ENCODE assay signal across 19 cellular contexts in the genomic region with DNA sequence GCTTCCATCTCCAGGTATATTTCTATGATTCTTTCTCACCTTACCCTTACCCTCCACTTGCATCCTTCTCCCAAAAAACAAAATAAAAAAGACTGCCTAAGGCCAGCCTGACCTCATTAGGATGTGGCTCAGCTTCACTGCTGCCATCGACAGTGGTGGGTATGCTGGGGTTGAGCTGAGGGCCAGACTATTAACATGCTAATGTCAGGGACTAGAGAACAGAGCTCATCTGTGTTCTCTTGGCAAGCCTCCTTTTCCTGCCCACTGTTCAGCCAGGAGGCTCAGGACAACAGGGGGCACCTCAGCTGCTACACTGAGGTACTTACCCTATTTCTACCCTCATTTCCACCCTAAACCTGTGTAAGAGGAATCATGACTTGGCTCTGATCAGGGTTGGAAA. TPM values are rescaled to one million over a fixed set of nuclear protein-coding genes. Genes with fewer than 3 reads are reported as not detected.
A peak's percentile ranks its signal among the peaks of the same experiment; 100 is the strongest.
DNase-seq lines count a peak whose midpoint lies in the region; ATAC-seq, FAIRE-seq and TF ChIP-seq lines count a peak whose summit lies in the region.
"Had no signal": no experiment of that assay in that cellular context is flagged by ENCODE, and none has a peak within 500 bp of the region (broad histone marks: within the 10 kb centered on the region; RNA-seq: fewer than 3 reads in every experiment).

No MANE protein-coding gene starts in this region.

- H4K20me1 ChIP-seq in smooth muscle cell (ENCODE audit: low read depth), result peaks cover 50% of the 10 kb centered on the region

- peaks cover 53% of the 10 kb centered on the region for H3K79me2 ChIP-seq in smooth muscle cell (ENCODE audit: low read depth)

- H3K4me1 ChIP-seq in smooth muscle cell (ENCODE audit: low read depth), result no peaks in the 10 kb centered on the region

- peak overlapping the region; percentile 96 for H3K27ac Mint-ChIP-seq in CD4-positive, alpha-beta T cell
- H3K27ac Mint-ChIP-seq in activated naive CD8-positive, alpha-beta T cell treated with anti-CD3 and anti-CD28 coated beads, Interleukin-2, amount 10 ng/mL, durations not matched to agents 7 days and 5 days, result peak overlapping the region; percentile 75
- H3K27ac Mint-ChIP-seq in naive B cell, result peak overlapping the region in 5 of 6 donors; percentile 23 to 85 (median 50)
- H3K27ac Mint-ChIP-seq: nephron had no signal

- FAIRE-seq in GM12891 (lab: Jason Lieb, UNC), result peak; percentile 72
- FAIRE-seq: H54, HepG2 had no signal

- intact Hi-C loops in CD4-positive, alpha-beta T cell (cut with DNase I, micrococcal nuclease), result loop anchor here in 1 of 2 experiments (10.0 kb wide), 1 partner anchor 138 kb away; no protein-coding TSS in a partner anchor

- no peak overlapping the region for H3K27ac ChIP-seq in CD4-positive, alpha-beta T cell (ENCODE audit: low read depth, low read length)
- H3K27ac ChIP-seq in smooth muscle cell (ENCODE audit: low read depth), result no peak overlapping the region
- H3K27ac ChIP-seq: BLaER1 treated with 17β-estradiol and CSF1 and Interleukin-3, amounts not matched to agents 10 nM and 100 nM; right atrium auricular region; SJSA1; thoracic aorta had no signal

- H3K9ac ChIP-seq in smooth muscle cell (ENCODE audit: low read depth), result no peak overlapping the region
- H3K9ac ChIP-seq: BLaER1 treated with 17β-estradiol and CSF1 and Interleukin-3, amounts not matched to agents 10 nM and 100 nM had no signal

- no peak for DNase-seq in CD4-positive, alpha-beta T cell
- DNase-seq in GM12891 (ENCODE audit: insufficient read length, low spot score), result no peak
- DNase-seq in activated naive CD8-positive, alpha-beta T cell treated with anti-CD3 and anti-CD28 coated beads, Interleukin-2, amount 10 ng/mL, durations not matched to agents 7 days and 5 days, result no peak
- no peak for DNase-seq in naive B cell
- no peak for DNase-seq in smooth muscle cell (lab: John Stamatoyannopoulos, UW; ENCODE audit: unreplicated experiment)
- DNase-seq: activated CD8-positive, alpha-beta memory T cell treated with anti-CD3 and anti-CD28 coated beads for 24 hours; central memory CD4-positive, alpha-beta T cell; effector CD8-positive, alpha-beta T cell; MM.1S; NCI-H187 had no signal

- no peak for ATAC-seq in CD4-positive, alpha-beta T cell (ENCODE audit: poor library complexity)
- ATAC-seq in activated naive CD8-positive, alpha-beta T cell treated with anti-CD3 and anti-CD28 coated beads, Interleukin-2, amount 10 ng/mL, durations not matched to agents 7 days and 5 days (ENCODE audit: low read depth), result no peak
- ATAC-seq in naive B cell (ENCODE audit: low read depth in 2 of 2), result no peak
- ATAC-seq in HG03196 (IDR thresholded peaks at IDR 0.05; ENCODE audit: unreplicated experiment), result no peak
- ATAC-seq in GM18858 (IDR thresholded peaks at IDR 0.05; ENCODE audit: unreplicated experiment), result no peak
- ATAC-seq: HepG2 had no signal

- CTCF ChIA-PET in CD4-positive, alpha-beta T cell (lab: Charles Lee), result no interaction called here

- POLR2A ChIA-PET in CD4-positive, alpha-beta T cell (lab: Charles Lee), result interaction anchor here (2.0 kb wide), 1 partner anchor 28 kb away, joined by 5 read pairs; no protein-coding TSS in a partner anchor
- POLR2A ChIA-PET in activated naive CD8-positive, alpha-beta T cell treated with anti-CD3 and anti-CD28 coated beads, Interleukin-2, amount 10 ng/mL, durations not matched to agents 7 days and 5 days (lab: Charles Lee), result no interaction called here

- H3K4me3 Mint-ChIP-seq in CD4-positive, alpha-beta T cell, result no peak overlapping the region
- H3K4me3 Mint-ChIP-seq in activated naive CD8-positive, alpha-beta T cell treated with anti-CD3 and anti-CD28 coated beads, Interleukin-2, amount 10 ng/mL, durations not matched to agents 7 days and 5 days, result peak overlapping the region; percentile 35
- peak overlapping the region in 2 of 8 donors; percentile 14 to 73 for H3K4me3 Mint-ChIP-seq in naive B cell
- H3K4me3 Mint-ChIP-seq: nephron had no signal

- peaks cover 91% of the 10 kb centered on the region for H3K36me3 Mint-ChIP-seq in CD4-positive, alpha-beta T cell (ENCODE audit: low read depth)
- peaks cover 51% of the 10 kb centered on the region for H3K36me3 Mint-ChIP-seq in activated naive CD8-positive, alpha-beta T cell treated with anti-CD3 and anti-CD28 coated beads, Interleukin-2, amount 10 ng/mL, durations not matched to agents 7 days and 5 days
- peaks cover 24 to 48% of the 10 kb centered on the region in 2 donors for H3K36me3 Mint-ChIP-seq in naive B cell

- H3K4me2 ChIP-seq in smooth muscle cell, result no peak overlapping the region

- TF ChIP-seq POLR2A in GM12891 (IDR thresholded peaks at IDR 0.05; ENCODE audit: low read depth, low read length), result no peak

- H3K36me3 ChIP-seq in smooth muscle cell (ENCODE audit: low read depth), result no peaks in the 10 kb centered on the region

- H3K4me3 ChIP-seq in smooth muscle cell, result no peak overlapping the region
- H3K4me3 ChIP-seq: BLaER1 treated with 17β-estradiol and CSF1 and Interleukin-3, amounts not matched to agents 10 nM and 100 nM; right atrium auricular region; SJSA1; thoracic aorta had no signal

- no peaks in the 10 kb centered on the region for H3K27me3 ChIP-seq in CD4-positive, alpha-beta T cell (ENCODE audit: control insufficient read depth, insufficient read depth, low read length)
- H3K27me3 ChIP-seq in smooth muscle cell (ENCODE audit: low read depth), result no peaks in the 10 kb centered on the region
- H3K27me3 ChIP-seq: right atrium auricular region, SJSA1 had no signal

- H2AFZ ChIP-seq in smooth muscle cell (ENCODE audit: low read depth), result no peak overlapping the region

- H3K9me3 ChIP-seq in CD4-positive, alpha-beta T cell (ENCODE audit: control insufficient read depth, low read length), result no peaks in the 10 kb centered on the region
- H3K9me3 ChIP-seq in smooth muscle cell (replicated peaks; ENCODE audit: low read depth), result no peaks in the 10 kb centered on the region
- H3K9me3 ChIP-seq: right atrium auricular region, SJSA1, thoracic aorta had no signal

- no peaks in the 10 kb centered on the region for H3K27me3 Mint-ChIP-seq in CD4-positive, alpha-beta T cell
- H3K27me3 Mint-ChIP-seq in activated naive CD8-positive, alpha-beta T cell treated with anti-CD3 and anti-CD28 coated beads, Interleukin-2, amount 10 ng/mL, durations not matched to agents 7 days and 5 days, result no peaks in the 10 kb centered on the region
- H3K27me3 Mint-ChIP-seq in naive B cell, result peaks cover 0 to 7% (median 0%) of the 10 kb centered on the region in 3 donors

- no peak for TF ChIP-seq CTCF in CD4-positive, alpha-beta T cell (IDR thresholded peaks at IDR 0.05)
- TF ChIP-seq CTCF in smooth muscle cell (IDR thresholded peaks at IDR 0.05; ENCODE audit: borderline replicate concordance, insufficient read depth, poor library complexity, severe bottlenecking), result no peak

- peaks cover 82% of the 10 kb centered on the region for H3K4me1 Mint-ChIP-seq in CD4-positive, alpha-beta T cell (ENCODE audit: low read depth)
- peaks cover 53% of the 10 kb centered on the region for H3K4me1 Mint-ChIP-seq in activated naive CD8-positive, alpha-beta T cell treated with anti-CD3 and anti-CD28 coated beads, Interleukin-2, amount 10 ng/mL, durations not matched to agents 7 days and 5 days
- peaks cover 52 to 69% (median 54%) of the 10 kb centered on the region in 3 donors for H3K4me1 Mint-ChIP-seq in naive B cell
- H3K4me1 Mint-ChIP-seq: nephron had no signal

- H3K9me3 Mint-ChIP-seq in CD4-positive, alpha-beta T cell, result no peaks in the 10 kb centered on the region
- H3K9me3 Mint-ChIP-seq in activated naive CD8-positive, alpha-beta T cell treated with anti-CD3 and anti-CD28 coated beads, Interleukin-2, amount 10 ng/mL, durations not matched to agents 7 days and 5 days, result no peaks in the 10 kb centered on the region
- peaks cover 0 to 11% (median 6%) of the 10 kb centered on the region in 7 donors for H3K9me3 Mint-ChIP-seq in naive B cell

- H3F3A ChIP-seq in smooth muscle cell (ENCODE audit: low read depth), result peaks cover 4% of the 10 kb centered on the region

- WGBS in smooth muscle cell (ENCODE audit: low lambda C conversion rate), result 57% methylated on average over 1 of the region's 1 CpG

TF ChIP-seq in GM12891, 5 proteins besides CTCF, POLR2A, EP300 and RAD21:
- TF ChIP-seq SPI1 (IDR thresholded peaks at IDR 0.05; ENCODE audit: low read depth, low read length) (no peak), TAF1 (IDR thresholded peaks at IDR 0.05; ENCODE audit: low read depth, low read length) (no peak), POLR2AphosphoS5 (IDR thresholded peaks at IDR 0.05; ENCODE audit: low read depth, low read length) (no peak), POU2F2 (IDR thresholded peaks at IDR 0.05; ENCODE audit: low read depth, low read length) (no peak), PAX5 (IDR thresholded peaks at IDR 0.05; ENCODE audit: insufficient read depth, low read length, severe bottlenecking) (no peak)

RNA-seq across cellular contexts. Expression of a gene that starts 59.3 kb away (rescaled TPM):
- 100 to 1,000 TPM; 268 to 273 TPM for total RNA-seq in CD4-positive, alpha-beta T cell
- 196 TPM for polyA plus RNA-seq in GM12891 (2012; ENCODE audit: low read depth, missing spikeins)
- total RNA-seq in activated naive CD8-positive, alpha-beta T cell treated with anti-CD3 and anti-CD28 coated beads, Interleukin-2, amount 10 ng/mL, durations not matched to agents 7 days and 5 days, result 100 to 1,000 TPM; 483 to 487 TPM
- polyA plus RNA-seq in naive B cell (ENCODE audit: low read depth in 6 of 6), result 100 to 1,000 TPM; 494 to 728 (median 559) TPM
- 355 and 379 TPM in 2 replicates for total RNA-seq in smooth muscle cell
- 292 and 416 TPM in 2 replicates for polyA plus RNA-seq in smooth muscle cell
- total RNA-seq: HepG2 had no signal
